20 cellular contexts compared by ENCODE assay signal in genomic region chr3:15558581-15558980, GRCh38. TPM values are rescaled to one million over a fixed set of nuclear protein-coding genes. Genes with fewer than 3 reads are reported as not detected.
DNase-seq lines count a peak whose midpoint lies in the region; ATAC-seq and TF ChIP-seq lines count a peak whose summit lies in the region.
"Had no signal": no experiment of that assay in that cellular context is flagged by ENCODE, and none has a peak within 500 bp of the region (broad histone marks: within the 10 kb centered on the region; RNA-seq: fewer than 3 reads in every experiment).

No MANE protein-coding gene starts in this region.

- intact Hi-C loops in esophagus muscularis mucosa (cut with DNase I) (loop anchor here (5.0 to 10.0 kb wide), 4 partner anchors 131 to 444 kb away; partner anchors contain the start of genes EAF1 and METTL6), thyroid gland (cut with DNase I) (loop anchor here (5.0 to 10.0 kb wide), 2 partner anchors 131 to 344 kb away; partner anchors contain the start of genes EAF1 and METTL6)

- H3K9me3 ChIP-seq in BLaER1 treated with 17β-estradiol and CSF1 and Interleukin-3, amounts not matched to agents 10 nM and 100 nM (replicated peaks in 1 of 11): no peaks in the 10 kb centered on the region
- no peaks in the 10 kb centered on the region for H3K9me3 ChIP-seq in esophagus muscularis mucosa
- no peaks in the 10 kb centered on the region for H3K9me3 ChIP-seq in thyroid gland
- H3K9me3 ChIP-seq: BE2C had no signal

- no peak overlapping the region for H3K27ac ChIP-seq in BLaER1 treated with 17β-estradiol and CSF1 and Interleukin-3, amounts not matched to agents 10 nM and 100 nM
- H3K27ac ChIP-seq in esophagus muscularis mucosa (replicated peaks in 1 of 4): no peak overlapping the region
- peak overlapping the region; percentile 70 to 87 (median 83) for H3K27ac ChIP-seq in thyroid gland

- peak; percentile 31 for DNase-seq in esophagus muscularis mucosa (ENCODE audit: extremely low spot score)
- peak; percentile 77 to 81 for DNase-seq in thyroid gland
- DNase-seq in stimulated activated CD4-positive, alpha-beta T cell treated with anti-CD3 and anti-CD28 coated beads, Interleukin-4, amount 100 ng/mL, for 24 hours: no peak
- no peak for DNase-seq in islet precursor cell
- no peak for DNase-seq in DMS79 treated with DMSO at 0.1 percent for 48 hours (lab: John Stamatoyannopoulos, UW)
- DNase-seq: 8988T; ACHN; BE2C; C1 segment of cervical spinal cord; CD4-positive, alpha-beta memory T cell; CD4-positive, CD25-positive, alpha-beta regulatory T cell; CD8-positive, alpha-beta memory T cell; COR-L47; DMS 273 treated with DMSO at 0.1 percent for 48 hours; DMS153; DMS53; DMS79; GF-D8 had no signal

- H3K9ac ChIP-seq in BLaER1 treated with 17β-estradiol and CSF1 and Interleukin-3, amounts not matched to agents 10 nM and 100 nM: peak overlapping the region in 1 of 11 experiments; percentile 16; a peak in 1 of 22 replicates

- no peak for TF ChIP-seq CTCF in esophagus muscularis mucosa (IDR thresholded peaks at IDR 0.05)
- TF ChIP-seq CTCF in thyroid gland (IDR thresholded peaks at IDR 0.05): no peak

- H3K4me3 ChIP-seq in BLaER1 treated with 17β-estradiol and CSF1 and Interleukin-3, amounts not matched to agents 10 nM and 100 nM: no peak overlapping the region
- H3K4me3 ChIP-seq in esophagus muscularis mucosa: no peak overlapping the region
- H3K4me3 ChIP-seq in thyroid gland (replicated peaks in 1 of 3): no peak overlapping the region

- TF ChIP-seq POLR2A in esophagus muscularis mucosa (IDR thresholded peaks at IDR 0.05; ENCODE audit: low read depth): no peak
- peak in 1 of 2 donors; percentile 14 for TF ChIP-seq POLR2A in thyroid gland (IDR thresholded peaks at IDR 0.05)

- ATAC-seq in GM18519 (IDR thresholded peaks at IDR 0.05; ENCODE audit: low FRiP score, unreplicated experiment): no peak

- H3K27me3 ChIP-seq in BLaER1 treated with 17β-estradiol and CSF1 and Interleukin-3, amounts not matched to agents 10 nM and 100 nM: no peaks in the 10 kb centered on the region
- H3K27me3 ChIP-seq in esophagus muscularis mucosa (no peaks in the 10 kb centered on the region), thyroid gland (no peaks in the 10 kb centered on the region)
- H3K27me3 ChIP-seq: BE2C had no signal

- peak overlapping the region in 10 of 11 experiments; percentile 3 to 61 (median 29); a peak in 16 of 22 replicates for H3K4me2 ChIP-seq in BLaER1 treated with 17β-estradiol and CSF1 and Interleukin-3, amounts not matched to agents 10 nM and 100 nM

- peaks cover 34 to 46% (median 37%) of the 10 kb centered on the region in 10 experiments for H3K4me1 ChIP-seq in BLaER1 treated with 17β-estradiol and CSF1 and Interleukin-3, amounts not matched to agents 10 nM and 100 nM
- peaks cover 0 to 9% (median 0%) of the 10 kb centered on the region in 4 donors for H3K4me1 ChIP-seq in esophagus muscularis mucosa
- peaks cover 21 to 30% of the 10 kb centered on the region in 2 donors for H3K4me1 ChIP-seq in thyroid gland
- H3K4me1 ChIP-seq: BE2C had no signal

- 83% methylated on average over 9 of the region's 9 CpGs for WGBS in esophagus muscularis mucosa
- WGBS in thyroid gland, 2 donors: 37 to 52% methylated on average over 9 of the region's 9 CpGs

- H3K36me3 ChIP-seq in BLaER1 treated with 17β-estradiol and CSF1 and Interleukin-3, amounts not matched to agents 10 nM and 100 nM: peaks cover 35 to 63% (median 43%) of the 10 kb centered on the region in 11 experiments
- H3K36me3 ChIP-seq in esophagus muscularis mucosa (peaks cover 28 to 54% (median 37%) of the 10 kb centered on the region in 4 donors), thyroid gland (peaks cover 0 to 13% of the 10 kb centered on the region in 2 donors)
- H3K36me3 ChIP-seq: BE2C had no signal

- H4K20me1 ChIP-seq in BLaER1 treated with 17β-estradiol and CSF1 and Interleukin-3, amounts not matched to agents 10 nM and 100 nM: 0 out of 22 replicates have a peak, but pooled peaks cover 0 to 3% (median 0%) of the 10 kb centered on the region in 11 experiments

- no peak for TF ChIP-seq EP300 in esophagus muscularis mucosa (IDR thresholded peaks at IDR 0.05)

RNA-seq across cellular contexts. Expression of gene COLQ, which starts 37.1 kb away (rescaled TPM):
- 1 to 10 TPM; 1.2 to 3.1 (median 1.8) TPM for total RNA-seq in esophagus muscularis mucosa
- 1 to 10 TPM in 3 of 4 donors, under 1 TPM in 1; 0.81 to 3.1 (median 2.8) TPM for total RNA-seq in thyroid gland

RNA-seq across cellular contexts. Expression of gene HACL1, which starts 42.8 kb away (rescaled TPM):
- total RNA-seq in esophagus muscularis mucosa: 10 to 100 TPM; 19.3 to 27.0 (median 22.0) TPM
- 10 to 100 TPM; 24.2 to 45.0 (median 37.7) TPM for total RNA-seq in thyroid gland

RNA-seq across cellular contexts. Expression of gene BTD, which starts 43.0 kb away (rescaled TPM):
- total RNA-seq in esophagus muscularis mucosa (10 to 100 TPM; 38.5 to 65.2 (median 41.6) TPM), thyroid gland (10 to 100 TPM; 46.8 to 74.9 (median 56.5) TPM)

Comparison
In these comparisons a context has a peak if more than half of its experiments do, and no peak if none do; other contexts are left out.
1. H3K27ac ChIP-seq: peak in thyroid gland (3 of 3); none in BLaER1 treated with 17β-estradiol and CSF1 and Interleukin-3, amounts not matched to agents 10 nM and 100 nM (0 of 11) and esophagus muscularis mucosa (0 of 4).
2. DNase-seq: peak in esophagus muscularis mucosa (single experiment) and thyroid gland (2 of 2); none in stimulated activated CD4-positive, alpha-beta T cell treated with anti-CD3 and anti-CD28 coated beads, Interleukin-4, amount 100 ng/mL, for 24 hours (single experiment), islet precursor cell (single experiment) and DMS79 treated with DMSO at 0.1 percent for 48 hours (single experiment).